Comparison of ENCODE assay signal across 1 cellular context in the genomic region with DNA sequence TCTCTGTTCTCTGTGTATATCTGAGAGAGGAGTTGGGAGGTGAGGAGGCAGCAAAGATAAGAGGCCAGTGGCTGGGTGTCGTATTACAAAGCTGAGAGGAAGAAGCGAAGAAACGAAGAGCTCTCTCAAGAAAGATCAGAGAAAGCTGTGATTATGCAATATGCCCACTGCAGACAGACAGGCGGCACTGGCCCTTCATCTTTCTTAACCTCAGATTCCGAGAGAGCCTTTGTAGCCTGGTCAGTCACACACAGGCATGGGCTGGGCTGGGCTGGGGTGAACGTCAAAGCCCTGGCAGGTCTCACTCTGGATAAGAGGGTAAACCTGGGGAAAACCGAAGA.
TF ChIP-seq lines count a peak whose summit lies in the region.

No MANE protein-coding gene starts in this region.

TF ChIP-seq in K562, 482 proteins besides CTCF, POLR2A, EP300 and RAD21 (continued from another document):
- TF ChIP-seq, protein P1, sequence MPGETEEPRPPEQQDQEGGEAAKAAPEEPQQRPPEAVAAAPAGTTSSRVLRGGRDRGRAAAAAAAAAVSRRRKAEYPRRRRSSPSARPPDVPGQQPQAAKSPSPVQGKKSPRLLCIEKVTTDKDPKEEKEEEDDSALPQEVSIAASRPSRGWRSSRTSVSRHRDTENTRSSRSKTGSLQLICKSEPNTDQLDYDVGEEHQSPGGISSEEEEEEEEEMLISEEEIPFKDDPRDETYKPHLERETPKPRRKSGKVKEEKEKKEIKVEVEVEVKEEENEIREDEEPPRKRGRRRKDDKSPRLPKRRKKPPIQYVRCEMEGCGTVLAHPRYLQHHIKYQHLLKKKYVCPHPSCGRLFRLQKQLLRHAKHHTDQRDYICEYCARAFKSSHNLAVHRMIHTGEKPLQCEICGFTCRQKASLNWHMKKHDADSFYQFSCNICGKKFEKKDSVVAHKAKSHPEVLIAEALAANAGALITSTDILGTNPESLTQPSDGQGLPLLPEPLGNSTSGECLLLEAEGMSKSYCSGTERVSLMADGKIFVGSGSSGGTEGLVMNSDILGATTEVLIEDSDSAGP (CRISPR knock-in tag; IDR thresholded peaks at IDR 0.05) = no peak
TF ChIP-seq in K562: peak in this region for 9.
